Comparison of ENCODE assay signal across 24 cellular contexts in the genomic region with DNA sequence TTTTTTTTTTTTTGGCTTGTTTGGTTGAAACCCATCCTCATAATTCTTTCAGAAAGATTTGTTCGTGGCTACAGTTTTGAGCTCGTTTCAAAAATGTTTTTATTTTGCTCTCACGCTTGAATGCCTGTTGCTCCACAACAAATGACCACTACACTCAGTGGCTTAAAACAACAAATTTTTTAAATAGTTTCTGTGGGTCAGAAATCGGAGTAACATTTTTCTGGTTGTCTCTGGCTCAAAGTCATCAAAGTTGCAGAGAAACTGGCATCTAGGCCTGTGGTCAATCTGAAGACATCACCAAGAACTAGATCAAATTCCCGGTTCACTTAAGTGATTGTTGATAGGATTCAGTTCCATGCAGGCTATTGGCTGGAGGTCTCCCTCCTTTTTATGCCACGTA.
"Had no signal": no experiment of that assay in that cellular context is flagged by ENCODE, and none has a peak within 500 bp of the region (broad histone marks: within the 10 kb centered on the region; RNA-seq: fewer than 3 reads in every experiment).

No MANE protein-coding gene starts in this region.

- H3K4me2 ChIP-seq: smooth muscle cell had no signal

- ATAC-seq: natural killer cell treated with Interleukin-12 subunit alpha and Interleukin-12 subunit beta and Interleukin-15 and Interleukin-18, amount 100 ng/mL, for 72 hours; right lobe of liver; stimulated activated memory B cell treated with anti-CD40 and anti-IgM and Interleukin-4, amounts not matched to agents 10 μg/mL and 1 μg/mL and 100 μg/mL, for 72 hours; stimulated activated naive CD8-positive, alpha-beta T cell treated with anti-CD3 and anti-CD28 coated beads, Interleukin-15, amount 100 ng/mL, for 72 hours had no signal

- H3K4me3 Mint-ChIP-seq: mesothelial cell of epicardium; naive B cell; natural killer cell treated with Interleukin-12 subunit alpha and Interleukin-12 subunit beta and Interleukin-15 and Interleukin-18, amount 100 ng/mL, for 72 hours; stimulated activated memory B cell treated with anti-CD40 and anti-IgM and Interleukin-4, amounts not matched to agents 10 μg/mL and 1 μg/mL and 100 μg/mL, for 72 hours; stimulated activated naive CD8-positive, alpha-beta T cell treated with anti-CD3 and anti-CD28 coated beads, Interleukin-15, amount 100 ng/mL, for 72 hours had no signal

- DNase-seq: islet precursor cell; left ventricle myocardium inferior; mesendoderm; naive B cell; occipital lobe; right lobe of liver; stimulated activated CD4-positive, alpha-beta T cell treated with anti-CD3 and anti-CD28 coated beads, Interleukin-1b, Interleukin-23, amount 100 ng/mL, for 48 hours; stimulated activated CD4-positive, alpha-beta T cell treated with anti-CD3 and anti-CD28 coated beads, Interleukin-2, amount 100 ng/mL, for 48 hours; stimulated activated CD4-positive, alpha-beta T cell treated with anti-CD3 and anti-CD28 coated beads, Interleukin-4, amount 100 ng/mL, for 4 hours; stimulated activated CD8-positive, alpha-beta memory T cell treated with anti-CD3 and anti-CD28 coated beads, Interleukin-4, amount 100 ng/mL, for 48 hours; stimulated activated naive CD4-positive, alpha-beta T cell treated with Interleukin-2 at 50 U/mL for 16 hours; stimulated activated naive CD8-positive, alpha-beta T cell treated with anti-CD3 and anti-CD28 coated beads, Interleukin-15, amount 100 ng/mL, for 72 hours; testis; thyroid gland; transverse colon; upper lobe of left lung had no signal

- H3K27me3 Mint-ChIP-seq: naive B cell; natural killer cell treated with Interleukin-12 subunit alpha and Interleukin-12 subunit beta and Interleukin-15 and Interleukin-18, amount 100 ng/mL, for 72 hours; progenitor cell of endocrine pancreas; stimulated activated memory B cell treated with anti-CD40 and anti-IgM and Interleukin-4, amounts not matched to agents 10 μg/mL and 1 μg/mL and 100 μg/mL, for 72 hours; stimulated activated naive CD8-positive, alpha-beta T cell treated with anti-CD3 and anti-CD28 coated beads, Interleukin-15, amount 100 ng/mL, for 72 hours had no signal

- H3K27ac Mint-ChIP-seq: mesothelial cell of epicardium; naive B cell; natural killer cell treated with Interleukin-12 subunit alpha and Interleukin-12 subunit beta and Interleukin-15 and Interleukin-18, amount 100 ng/mL, for 72 hours; progenitor cell of endocrine pancreas; stimulated activated memory B cell treated with anti-CD40 and anti-IgM and Interleukin-4, amounts not matched to agents 10 μg/mL and 1 μg/mL and 100 μg/mL, for 72 hours; stimulated activated naive CD8-positive, alpha-beta T cell treated with anti-CD3 and anti-CD28 coated beads, Interleukin-15, amount 100 ng/mL, for 72 hours had no signal

- H3K9me3 ChIP-seq: testis, thyroid gland, upper lobe of left lung, vagina had no signal

- H3K27me3 ChIP-seq: right atrium auricular region, right lobe of liver, testis, thyroid gland, transverse colon, upper lobe of left lung, vagina had no signal

- H3K27ac ChIP-seq: left ventricle myocardium inferior, right atrium auricular region, right lobe of liver, testis, thyroid gland, transverse colon, upper lobe of left lung, vagina had no signal

- H3K4me3 ChIP-seq: left ventricle myocardium inferior, lung, right atrium auricular region, right lobe of liver, smooth muscle cell, testis, thyroid gland, transverse colon, upper lobe of left lung, vagina had no signal

- H3K4me1 ChIP-seq: left ventricle myocardium inferior, right atrium auricular region, right lobe of liver, testis, thyroid gland, transverse colon, upper lobe of left lung, vagina had no signal

- H3K4me1 Mint-ChIP-seq: naive B cell; stimulated activated memory B cell treated with anti-CD40 and anti-IgM and Interleukin-4, amounts not matched to agents 10 μg/mL and 1 μg/mL and 100 μg/mL, for 72 hours; stimulated activated naive CD8-positive, alpha-beta T cell treated with anti-CD3 and anti-CD28 coated beads, Interleukin-15, amount 100 ng/mL, for 72 hours had no signal

- H3K36me3 Mint-ChIP-seq: naive B cell; natural killer cell treated with Interleukin-12 subunit alpha and Interleukin-12 subunit beta and Interleukin-15 and Interleukin-18, amount 100 ng/mL, for 72 hours; stimulated activated memory B cell treated with anti-CD40 and anti-IgM and Interleukin-4, amounts not matched to agents 10 μg/mL and 1 μg/mL and 100 μg/mL, for 72 hours had no signal

- H3K36me3 ChIP-seq: left ventricle myocardium inferior, right atrium auricular region, right lobe of liver, thyroid gland, transverse colon, upper lobe of left lung, vagina had no signal
